ENCODE assay signal across 20 cellular contexts in the genomic region with DNA sequence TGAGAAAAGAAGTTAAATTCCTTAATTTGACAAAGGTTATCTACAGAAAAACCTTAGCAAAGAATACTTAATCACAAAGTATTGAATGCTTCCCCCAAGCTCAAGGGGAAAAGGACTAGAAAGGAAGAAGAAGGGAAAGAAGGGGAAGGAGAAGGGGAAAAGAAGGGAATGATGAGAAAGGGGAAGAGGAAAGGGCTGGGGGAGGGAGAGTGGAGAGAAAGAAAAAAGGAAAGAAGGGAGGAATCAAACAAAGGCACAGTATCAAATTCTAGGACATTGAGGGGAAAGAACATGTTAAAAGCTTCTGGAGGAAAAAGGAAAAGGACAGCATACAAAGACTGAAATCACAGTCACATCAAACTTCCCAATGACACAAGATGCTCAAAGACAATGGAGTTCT.
DNase-seq lines count a peak whose midpoint lies in the region; ATAC-seq, FAIRE-seq and TF ChIP-seq lines count a peak whose summit lies in the region.
"Had no signal": no experiment of that assay in that cellular context is flagged by ENCODE, and none has a peak within 500 bp of the region (broad histone marks: within the 10 kb centered on the region; RNA-seq: fewer than 3 reads in every experiment).

No MANE protein-coding gene starts in this region.

- H3K4ac ChIP-seq in H1 (replicated peaks; ENCODE audit: insufficient read length, low read depth, low read length) = no peak overlapping the region

- no peak overlapping the region for H3K27ac ChIP-seq in HepG2 (ENCODE audit: extremely low read length, insufficient read depth, low read length)
- no peak overlapping the region for H3K27ac ChIP-seq in right lobe of liver
- no peak overlapping the region for H3K27ac ChIP-seq in H1 (ENCODE audit: low read depth, low read length)
- H3K27ac ChIP-seq in small intestine (ENCODE audit: low read depth in 1 of 2, low read length in 1 of 2) = no peak overlapping the region
- H3K27ac ChIP-seq: 22Rv1, A549, C4-2B had no signal

- H3K36me3 ChIP-seq in HepG2 (replicated peaks in 1 of 2; ENCODE audit: control insufficient read depth in 1 of 2, insufficient read depth in 2 of 2, low read length in 2 of 2) (peaks cover 5 to 43% of the 10 kb centered on the region in 2 experiments), right lobe of liver (peaks cover 0 to 7% (median 0%) of the 10 kb centered on the region in 4 donors), H1 (ENCODE audit: control insufficient read depth in 2 of 4, insufficient read depth in 4 of 4, low read length in 3 of 4) (peaks cover 0 to 22% (median 6%) of the 10 kb centered on the region in 4 experiments; a peak in 4 of 8 replicates), small intestine (ENCODE audit: control insufficient read depth in 2 of 2, insufficient read depth in 2 of 2, low read length in 2 of 2) (no peaks in the 10 kb centered on the region)

- no peaks in the 10 kb centered on the region for H3K9me3 Mint-ChIP-seq in nephron progenitor cell
- H3K9me3 Mint-ChIP-seq: CD4-positive, alpha-beta T cell; HFFc6; IgD-negative memory B cell had no signal

- no peak overlapping the region for H4K91ac ChIP-seq in H1 (replicated peaks; ENCODE audit: insufficient read length, low read length)

- H2BK15ac ChIP-seq in H1 (ENCODE audit: low read length) = no peak overlapping the region

- no peak overlapping the region for H2AK5ac ChIP-seq in H1 (ENCODE audit: low read depth, low read length)

- in situ Hi-C loops in HepG2 (cut with HindIII; ENCODE audit: extremely low pct_ligation_motif_present, low pct_unique_long_range_greater_than_20kb) = no loop called here

- intact Hi-C loops in HepG2 (cut with micrococcal nuclease; ENCODE audit: unreplicated experiment) (no loop called here), right lobe of liver (cut with DNase I) (no loop called here)

- no peak overlapping the region for H2BK20ac ChIP-seq in H1 (ENCODE audit: low read length)

- no peaks in the 10 kb centered on the region for H3K23me2 ChIP-seq in H1 (ENCODE audit: low read depth, low read length)

- TF ChIP-seq RAD21 in HepG2 (CRISPR knock-in tag; IDR thresholded peaks at IDR 0.05) (no peak), H1 (IDR thresholded peaks at IDR 0.05 in 1 of 2, conservative IDR thresholded peaks at IDR 0.05 in 1 of 2; ENCODE audit: low read depth in 2 of 2, low read length in 2 of 2) (no peak)

- H2BK120ac ChIP-seq in H1 (replicated peaks; ENCODE audit: low read depth, low read length) = no peak overlapping the region

- H3K4me1 Mint-ChIP-seq in nephron progenitor cell = no peaks in the 10 kb centered on the region
- H3K4me1 Mint-ChIP-seq: IgD-negative memory B cell had no signal

- no peak overlapping the region for H3K56ac ChIP-seq in H1 (replicated peaks; ENCODE audit: insufficient read length, low read depth, low read length)

- TF ChIP-seq EP300 in HepG2 (IDR thresholded peaks at IDR 0.05; ENCODE audit: low read depth in 2 of 2, low read length in 2 of 2) (no peak), HepG2 (CRISPR knock-in tag; IDR thresholded peaks at IDR 0.05; ENCODE audit: borderline replicate concordance) (no peak), H1 (IDR thresholded peaks at IDR 0.05; ENCODE audit: borderline replicate concordance in 1 of 2, low read depth in 2 of 2, low read length in 2 of 2) (no peak)

- CTCF ChIA-PET in HepG2 (lab: Yijun Ruan, JAX; ENCODE audit: low intra/inter-chr PET ratio, low total read pairs) = no interaction called here
- CTCF ChIA-PET in H1 (lab: Charles Lee; ENCODE audit: partially characterized antibody) = interaction anchor here (1.1 kb wide), 1 partner anchor 21 kb away, joined by 3 read pairs; no protein-coding TSS in a partner anchor

- H2BK5ac ChIP-seq in H1 (ENCODE audit: low read depth, low read length) = no peak overlapping the region

- no peak overlapping the region for H3K14ac ChIP-seq in H1 (ENCODE audit: insufficient read length)

- H4K5ac ChIP-seq in H1 (ENCODE audit: insufficient read length, low read depth, low read length) = no peak overlapping the region

- H3K27me3 ChIP-seq in HepG2 (ENCODE audit: control insufficient read depth in 1 of 2, insufficient read depth in 2 of 2, low read length in 2 of 2) (no peaks in the 10 kb centered on the region), right lobe of liver (no peaks in the 10 kb centered on the region), H1 (replicated peaks in 1 of 4; ENCODE audit: control insufficient read depth in 3 of 4, extremely low read depth in 1 of 4, insufficient read depth in 3 of 4, low read length in 3 of 4) (no peaks in the 10 kb centered on the region), small intestine (ENCODE audit: control insufficient read depth in 2 of 2, insufficient read depth in 2 of 2, low read length in 2 of 2) (no peaks in the 10 kb centered on the region)

- H4K20me1 ChIP-seq in HepG2 (ENCODE audit: insufficient read depth, low read length) (no peaks in the 10 kb centered on the region), H1 (replicated peaks in 1 of 2; ENCODE audit: control insufficient read depth in 1 of 2, insufficient read depth in 2 of 2, low read length in 2 of 2) (no peaks in the 10 kb centered on the region)

- H3K4me1 ChIP-seq in HepG2 (ENCODE audit: insufficient read depth, low read length) (peaks cover 9% of the 10 kb centered on the region; the same call in 1 of the 2 replicates), right lobe of liver (peaks cover 0 to 15% (median 0%) of the 10 kb centered on the region in 4 donors), H1 (replicated peaks in 1 of 4; ENCODE audit: control insufficient read depth in 3 of 4, insufficient read depth in 4 of 4, low read length in 3 of 4) (no peaks in the 10 kb centered on the region), small intestine (ENCODE audit: control insufficient read depth in 2 of 2, insufficient read depth in 1 of 2, low read depth in 1 of 2, low read length in 1 of 2) (no peaks in the 10 kb centered on the region)

- no peak for TF ChIP-seq CTCF in HepG2 (CRISPR knock-in tag; IDR thresholded peaks at IDR 0.05)
- TF ChIP-seq CTCF in right lobe of liver (IDR thresholded peaks at IDR 0.05) = no peak
- no peak for TF ChIP-seq CTCF in H1 (IDR thresholded peaks at IDR 0.05; ENCODE audit: control extremely low read depth in 1 of 3, insufficient read depth in 1 of 3, low read depth in 1 of 3, low read length in 3 of 3)
- TF ChIP-seq CTCF in nephron progenitor cell (IDR thresholded peaks at IDR 0.05) = no peak

- no peak overlapping the region for H4K8ac ChIP-seq in H1 (ENCODE audit: extremely low read depth, insufficient read depth, low read length)

- POLR2A ChIA-PET in HepG2 (lab: Yijun Ruan, JAX) = no interaction called here
- POLR2A ChIA-PET in H1 (lab: Charles Lee; ENCODE audit: partially characterized antibody) = no interaction called here

- H3K36me3 Mint-ChIP-seq in nephron progenitor cell (ENCODE audit: low read depth) = peaks cover 72% of the 10 kb centered on the region
- H3K36me3 Mint-ChIP-seq: IgD-negative memory B cell had no signal

- H3K9me3 ChIP-seq in HepG2 (ENCODE audit: low read length) (no peaks in the 10 kb centered on the region), right lobe of liver (no peaks in the 10 kb centered on the region), H1 (ENCODE audit: insufficient read depth in 2 of 2, low read depth in 1 of 2, low read length in 1 of 2) (no peaks in the 10 kb centered on the region), small intestine (ENCODE audit: control insufficient read depth, low read depth) (no peaks in the 10 kb centered on the region)
- H3K9me3 ChIP-seq: A549 had no signal

- ATAC-seq in HepG2 (no peak), right lobe of liver (no peak), HG03520 (IDR thresholded peaks at IDR 0.05; ENCODE audit: unreplicated experiment) (no peak)
- ATAC-seq: A549 had no signal

- H2AFZ ChIP-seq in HepG2 (ENCODE audit: low read length) = no peak overlapping the region
- no peak overlapping the region for H2AFZ ChIP-seq in H1 (ENCODE audit: low read length)

- BruUV-seq in HepG2 (replicated peaks; lab: Mats Ljungman, UMichigan) = no TSS peak

- H3K27ac Mint-ChIP-seq in nephron progenitor cell = peak overlapping the region; percentile 89
- H3K27ac Mint-ChIP-seq: CD4-positive, alpha-beta T cell; HFFc6; IgD-negative memory B cell had no signal

- no peak overlapping the region for H2BK12ac ChIP-seq in H1 (ENCODE audit: low read depth, low read length)

- H3K23ac ChIP-seq in H1 (ENCODE audit: insufficient read length) = no peak overlapping the region

- no peak overlapping the region for H3K18ac ChIP-seq in H1 (ENCODE audit: extremely low read depth, low read length)

- DNase-seq in HepG2 (ENCODE audit: low spot score) = no peak
- no peak for DNase-seq in right lobe of liver
- no peak for DNase-seq in H1 (ENCODE audit: low read depth in 1 of 2, low spot score in 2 of 2)
- no peak for DNase-seq in nephron progenitor cell
- DNase-seq in NCI-H69 (lab: John Stamatoyannopoulos, UW) = no peak
- DNase-seq in small intestine = no peak
- DNase-seq: AML-193; CD4-positive, alpha-beta T cell; DMS153; DMS79; GDM1; HCEC 1CT; HFFc6; KBM-7 had no signal

- H3K9ac ChIP-seq in HepG2 (ENCODE audit: insufficient read depth, low read depth, low read length) = no peak overlapping the region
- H3K9ac ChIP-seq in H1 (replicated peaks in 1 of 4; ENCODE audit: extremely low read depth in 1 of 4, low read depth in 3 of 4, low read length in 3 of 4) = no peak overlapping the region

- no peak overlapping the region for H3K4me2 ChIP-seq in HepG2 (ENCODE audit: low read depth, low read length)
- no peak overlapping the region for H3K4me2 ChIP-seq in H1 (ENCODE audit: insufficient read depth in 1 of 2, low read depth in 2 of 2, low read length in 2 of 2)
- H3K4me2 ChIP-seq: A549 had no signal

- FAIRE-seq in HepG2 (lab: Jason Lieb, UNC) (no peak), H1 (lab: Jason Lieb, UNC) (peak; percentile 13), small intestine (lab: Jason Lieb, UNC) (no peak)
- FAIRE-seq: A549, HTR-8/SVneo had no signal

- H3K4me3 Mint-ChIP-seq in nephron progenitor cell = no peak overlapping the region
- H3K4me3 Mint-ChIP-seq: CD4-positive, alpha-beta T cell; HFFc6; IgD-negative memory B cell had no signal

- no peaks in the 10 kb centered on the region for H3K27me3 Mint-ChIP-seq in nephron progenitor cell (ENCODE audit: low read depth, poor library complexity)
- H3K27me3 Mint-ChIP-seq: CD4-positive, alpha-beta T cell had no signal

- TF ChIP-seq POLR2A in HepG2 (IDR thresholded peaks at IDR 0.05; ENCODE audit: insufficient read depth in 1 of 2, low read depth in 2 of 2, low read length in 2 of 2) = no peak
- no peak for TF ChIP-seq POLR2A in right lobe of liver (IDR thresholded peaks at IDR 0.05)
- TF ChIP-seq POLR2A in H1 (IDR thresholded peaks at IDR 0.05; ENCODE audit: control extremely low read depth in 1 of 2, low read depth in 2 of 2, low read length in 2 of 2) = no peak

- no peaks in the 10 kb centered on the region; the same call in 1 of the 2 replicates for H3K79me1 ChIP-seq in H1 (ENCODE audit: low read depth, low read length)

- H3K79me2 ChIP-seq in HepG2 (ENCODE audit: insufficient read depth, low read length) (no peaks in the 10 kb centered on the region), H1 (ENCODE audit: control insufficient read depth in 1 of 2, insufficient read depth in 2 of 2, low read length in 2 of 2) (no peaks in the 10 kb centered on the region)

- H3K4me3 ChIP-seq in HepG2 (replicated peaks in 1 of 3; ENCODE audit: insufficient read depth in 1 of 3, low read depth in 2 of 3, low read length in 3 of 3) = no peak overlapping the region
- H3K4me3 ChIP-seq in right lobe of liver = no peak overlapping the region
- no peak overlapping the region for H3K4me3 ChIP-seq in H1 (ENCODE audit: extremely low read depth in 1 of 4, insufficient read depth in 2 of 4, low read depth in 3 of 4, low read length in 4 of 4)
- no peak overlapping the region for H3K4me3 ChIP-seq in small intestine (ENCODE audit: low read depth in 1 of 2, low read length in 2 of 2)
- H3K4me3 ChIP-seq: A549 had no signal
